Comparison of ENCODE assay signal across 10 cellular contexts in the genomic region with DNA sequence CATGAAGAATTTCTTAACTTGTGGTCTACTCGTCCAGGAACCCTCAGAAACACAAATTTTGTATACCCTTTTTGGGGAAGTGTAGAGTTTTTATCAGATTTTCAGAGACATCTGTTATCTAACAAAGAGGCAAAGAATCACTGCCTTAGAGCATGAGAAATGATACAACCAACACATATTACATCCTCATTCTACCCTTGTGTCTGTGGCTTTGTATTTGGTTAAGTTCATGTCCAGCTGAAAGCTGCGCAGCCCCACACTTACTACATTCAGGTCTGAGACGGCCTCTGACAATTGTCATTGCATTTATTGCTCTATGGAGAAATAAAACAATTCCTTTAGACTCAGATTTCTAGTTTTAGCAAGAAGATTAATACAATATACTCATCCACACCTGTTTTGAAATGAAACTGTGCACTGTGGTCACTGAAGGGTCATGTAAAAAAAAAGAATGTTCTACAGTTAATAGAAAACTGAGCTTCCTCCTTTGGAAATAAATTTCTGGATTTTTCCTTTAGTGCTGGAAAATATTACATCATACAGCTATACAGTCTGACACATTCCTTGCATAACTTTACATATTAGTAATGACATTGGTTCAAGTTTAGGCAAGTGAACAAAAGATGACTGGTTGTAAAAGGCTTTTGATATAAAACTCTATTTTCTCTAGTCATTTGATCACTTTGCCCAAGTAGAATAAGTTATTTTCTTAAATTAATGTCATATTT. TPM values are rescaled to one million over a fixed set of nuclear protein-coding genes. Genes with fewer than 3 reads are reported as not detected.
DNase-seq lines count a peak whose midpoint lies in the region; ATAC-seq and TF ChIP-seq lines count a peak whose summit lies in the region.
"Had no signal": no experiment of that assay in that cellular context is flagged by ENCODE, and none has a peak within 500 bp of the region (broad histone marks: within the 10 kb centered on the region; RNA-seq: fewer than 3 reads in every experiment).

No MANE protein-coding gene starts in this region.

- H4K8ac ChIP-seq in mesendoderm (ENCODE audit: low read depth, low read length) = no peak overlapping the region

- H3K27ac ChIP-seq in mesendoderm (ENCODE audit: low read depth, low read length) = no peak overlapping the region
- no peak overlapping the region for H3K27ac ChIP-seq in CD4-positive, alpha-beta memory T cell (ENCODE audit: low read depth, low read length)

- no peak overlapping the region for H2AK5ac ChIP-seq in mesendoderm (ENCODE audit: low read length)

- H3K9me3 Mint-ChIP-seq in CD4-positive, alpha-beta memory T cell = peaks cover 0 to 7% (median 3%) of the 10 kb centered on the region in 8 donors

- no peaks in the 10 kb centered on the region for H3K27me3 Mint-ChIP-seq in CD4-positive, alpha-beta memory T cell

- H3K27ac Mint-ChIP-seq in CD4-positive, alpha-beta memory T cell = no peak overlapping the region

- H3K36me3 Mint-ChIP-seq in CD4-positive, alpha-beta memory T cell = no peaks in the 10 kb centered on the region

- no peak overlapping the region for H4K5ac ChIP-seq in mesendoderm (ENCODE audit: low read length)

- CTCF ChIA-PET in CD4-positive, alpha-beta memory T cell (lab: Charles Lee; ENCODE audit: partially characterized antibody) = no interaction called here

- H2BK15ac ChIP-seq in mesendoderm (replicated peaks; ENCODE audit: low read depth) = no peak overlapping the region

- H3K4me2 ChIP-seq in mesendoderm (ENCODE audit: low read length) = no peak overlapping the region

- intact Hi-C loops in CD4-positive, alpha-beta memory T cell (cut with micrococcal nuclease) = no loop called here

- DNase-seq in AG20443 (ENCODE audit: low spot score) = peak; percentile 42
- peak; percentile 75 for DNase-seq in M059J (ENCODE audit: low read depth)
- DNase-seq in choroid plexus epithelial cell (ENCODE audit: low read depth) = peak; percentile 78
- peak; percentile 14 for DNase-seq in mesendoderm
- DNase-seq in erythroblast (lab: John Stamatoyannopoulos, UW) = no peak
- no peak for DNase-seq in CD4-positive, alpha-beta memory T cell
- DNase-seq: islet precursor cell, retina had no signal

- no peak for TF ChIP-seq CTCF in choroid plexus epithelial cell (conservative IDR thresholded peaks at IDR 0.05; ENCODE audit: low read depth, low read length)

- no CpG with 5 or more reads among the region's 3 CpGs for WGBS in mesendoderm (ENCODE audit: extremely low coverage, insufficient coverage, low lambda C conversion rate)

- no peaks in the 10 kb centered on the region for H3K9me3 ChIP-seq in CD4-positive, alpha-beta memory T cell (ENCODE audit: control insufficient read depth in 1 of 2, low read length in 2 of 2)

- no peak overlapping the region for H3K9ac ChIP-seq in mesendoderm (ENCODE audit: low read length)

- no peaks in the 10 kb centered on the region for H3K4me1 ChIP-seq in mesendoderm (ENCODE audit: control insufficient read depth, low read depth, low read length)
- no peaks in the 10 kb centered on the region for H3K4me1 ChIP-seq in CD4-positive, alpha-beta memory T cell (ENCODE audit: insufficient read depth, low read length)

- no peaks in the 10 kb centered on the region for H3K27me3 ChIP-seq in mesendoderm (ENCODE audit: insufficient read depth, low read length, poor library complexity)
- H3K27me3 ChIP-seq in CD4-positive, alpha-beta memory T cell (ENCODE audit: insufficient read depth, low read length) = no peaks in the 10 kb centered on the region

- H3K79me1 ChIP-seq in mesendoderm (ENCODE audit: low read length) = no peaks in the 10 kb centered on the region

- no peaks in the 10 kb centered on the region for H3K36me3 ChIP-seq in mesendoderm (ENCODE audit: control insufficient read depth, insufficient read depth, low read length)
- H3K36me3 ChIP-seq in CD4-positive, alpha-beta memory T cell (ENCODE audit: insufficient read depth, low read length) = no peaks in the 10 kb centered on the region

- H3K79me2 ChIP-seq in mesendoderm (ENCODE audit: control insufficient read depth, insufficient read depth, low read length) = no peaks in the 10 kb centered on the region

- TF ChIP-seq POLR2A in erythroblast (IDR thresholded peaks at IDR 0.05; ENCODE audit: low read length) = no peak

- no peak overlapping the region for H2BK5ac ChIP-seq in mesendoderm (ENCODE audit: low read length)

- POLR2A ChIA-PET in CD4-positive, alpha-beta memory T cell (lab: Charles Lee; ENCODE audit: partially characterized antibody) = no interaction called here

- no peak overlapping the region for H3K4ac ChIP-seq in mesendoderm (ENCODE audit: low read depth, low read length)

- no peak for ATAC-seq in GM21447 (IDR thresholded peaks at IDR 0.05; ENCODE audit: unreplicated experiment)
- ATAC-seq in GM18520 (IDR thresholded peaks at IDR 0.05; ENCODE audit: unreplicated experiment) = no peak

- H2BK120ac ChIP-seq in mesendoderm (ENCODE audit: low read depth, low read length) = no peak overlapping the region

- H3K4me3 ChIP-seq in choroid plexus epithelial cell (ENCODE audit: low read depth, low read length) (no peak overlapping the region), mesendoderm (ENCODE audit: low read length) (no peak overlapping the region)
- H3K4me3 ChIP-seq in CD4-positive, alpha-beta memory T cell (ENCODE audit: low read length in 2 of 2) = no peak overlapping the region

- no peak overlapping the region for H3K23ac ChIP-seq in mesendoderm (ENCODE audit: low read length)

- no peak overlapping the region for H3K4me3 Mint-ChIP-seq in CD4-positive, alpha-beta memory T cell

- H3K4me1 Mint-ChIP-seq in CD4-positive, alpha-beta memory T cell = no peaks in the 10 kb centered on the region

- no peak overlapping the region for H3K56ac ChIP-seq in mesendoderm (ENCODE audit: low read length)

- no peak overlapping the region for H3K18ac ChIP-seq in mesendoderm (ENCODE audit: low read length)

RNA-seq across cellular contexts. Expression of gene GLRB, which starts 39.8 kb away (rescaled TPM):
- 21.0 and 28.7 TPM in 2 replicates for total RNA-seq in M059J (2014; rRNA removed; shearing (Covaris generic))
- 0.22 TPM for polyA plus RNA-seq in mesendoderm (2013, experiment 1 of 2)
- polyA plus RNA-seq in mesendoderm (2013, experiment 2 of 2) = 0.18 TPM
- total RNA-seq in CD4-positive, alpha-beta memory T cell = not detected
- polyA plus RNA-seq in CD4-positive, alpha-beta memory T cell = not detected

Comparison
In these comparisons a context has a peak if more than half of its experiments do, and no peak if none do; other contexts are left out.
1. DNase-seq: peak in AG20443 (single experiment), M059J (single experiment), choroid plexus epithelial cell (single experiment) and mesendoderm (single experiment); none in erythroblast (0 of 2) and CD4-positive, alpha-beta memory T cell (0 of 5).
2. RNA of gene GLRB, which starts 39.8 kb away (total RNA-seq): 21.0 to 28.7 TPM in M059J; not detected in CD4-positive, alpha-beta memory T cell; every median in the first group is over 10 times any median in the second.